In genomic region chr17:63611354-63611753, GRCh38 we compare ENCODE assay signal across 19 cellular contexts. TPM values are rescaled to one million over a fixed set of nuclear protein-coding genes. Genes with fewer than 3 reads are reported as not detected.
A peak's percentile ranks its signal among the peaks of the same experiment; 100 is the strongest.
DNase-seq lines count a peak whose midpoint lies in the region; ATAC-seq, FAIRE-seq and TF ChIP-seq lines count a peak whose summit lies in the region.
"Had no signal": no experiment of that assay in that cellular context is flagged by ENCODE, and none has a peak within 500 bp of the region (broad histone marks: within the 10 kb centered on the region; RNA-seq: fewer than 3 reads in every experiment).

No MANE protein-coding gene starts in this region.

- peak in 1 of 10 experiments; percentile 5 for DNase-seq in CD4-positive, alpha-beta T cell
- DNase-seq in DND-41 (no peak), K562 (ENCODE audit: extremely low read depth in 1 of 4, low spot score in 3 of 4) (no peak), heart right ventricle (no peak), right atrium auricular region (ENCODE audit: low spot score) (no peak), progenitor cell of endocrine pancreas (ENCODE audit: low spot score, unreplicated experiment) (no peak), testis (no peak)
- peak; percentile 57 for DNase-seq in activated CD4-positive, alpha-beta memory T cell treated with anti-CD3 and anti-CD28 coated beads, Interleukin-2, amount 10 ng/mL, durations not matched to agents 7 days and 5 days
- DNase-seq: Calu3, HFFc6, hypothalamus, kidney, mammary epithelial cell, NCI-H1092 treated with DMSO at 0.1 percent for 48 hours, NCI-H526, SHP77 had no signal

- no peaks in the 10 kb centered on the region for H3K4me1 ChIP-seq in DND-41 (ENCODE audit: insufficient read depth, low read length)
- H3K4me1 ChIP-seq in K562 (replicated peaks in 1 of 2; ENCODE audit: control insufficient read depth in 2 of 2, insufficient read depth in 2 of 2, low read length in 2 of 2), result no peaks in the 10 kb centered on the region
- no peaks in the 10 kb centered on the region for H3K4me1 ChIP-seq in heart right ventricle
- no peaks in the 10 kb centered on the region for H3K4me1 ChIP-seq in right atrium auricular region
- H3K4me1 ChIP-seq in testis, result peaks cover 11% of the 10 kb centered on the region

- WGBS in K562 (ENCODE audit: insufficient coverage, low coverage, missing lambda C conversion rate), result 77% methylated on average over 3 of the region's 3 CpGs
- WGBS in heart right ventricle, 2 donors, result 89 to 91% methylated on average over 3 of the region's 3 CpGs
- 81 to 98% methylated on average over 3 of the region's 3 CpGs for WGBS in testis, 2 donors

- H2AFZ ChIP-seq in DND-41 (ENCODE audit: low read depth, low read length) (no peak overlapping the region), K562 (ENCODE audit: low read depth, low read length) (no peak overlapping the region)

- no peaks in the 10 kb centered on the region for H3K9me1 ChIP-seq in K562 (ENCODE audit: control insufficient read depth, insufficient read depth, low read length)

- no peaks in the 10 kb centered on the region for H3K9me3 Mint-ChIP-seq in CD4-positive, alpha-beta T cell
- H3K9me3 Mint-ChIP-seq in activated CD4-positive, alpha-beta memory T cell treated with anti-CD3 and anti-CD28 coated beads, Interleukin-2, amount 10 ng/mL, durations not matched to agents 7 days and 5 days, result no peaks in the 10 kb centered on the region
- no peaks in the 10 kb centered on the region for H3K9me3 Mint-ChIP-seq in progenitor cell of endocrine pancreas (ENCODE audit: low read depth)
- H3K9me3 Mint-ChIP-seq: HFFc6, nephron had no signal

- TF ChIP-seq RAD21 in K562 (CRISPR knock-in tag; conservative IDR thresholded peaks at IDR 0.05 in 1 of 2, IDR thresholded peaks at IDR 0.05 in 1 of 2), result no peak

- H3K9me3 ChIP-seq in CD4-positive, alpha-beta T cell (ENCODE audit: control insufficient read depth, low read length), result no peaks in the 10 kb centered on the region
- no peaks in the 10 kb centered on the region for H3K9me3 ChIP-seq in DND-41 (ENCODE audit: insufficient read depth, low read length, severe bottlenecking)
- no peaks in the 10 kb centered on the region for H3K9me3 ChIP-seq in K562 (replicated peaks; ENCODE audit: control insufficient read depth, insufficient read depth, low read depth, low read length)
- H3K9me3 ChIP-seq in heart right ventricle, result no peaks in the 10 kb centered on the region
- no peaks in the 10 kb centered on the region for H3K9me3 ChIP-seq in right atrium auricular region
- H3K9me3 ChIP-seq in testis, result no peaks in the 10 kb centered on the region
- H3K9me3 ChIP-seq: suprapubic skin had no signal

- no peaks in the 10 kb centered on the region for H3K27me3 Mint-ChIP-seq in CD4-positive, alpha-beta T cell
- H3K27me3 Mint-ChIP-seq in activated CD4-positive, alpha-beta memory T cell treated with anti-CD3 and anti-CD28 coated beads, Interleukin-2, amount 10 ng/mL, durations not matched to agents 7 days and 5 days, result no peaks in the 10 kb centered on the region
- no peaks in the 10 kb centered on the region for H3K27me3 Mint-ChIP-seq in progenitor cell of endocrine pancreas

- FAIRE-seq in K562 (lab: Jason Lieb, UNC), result no peak
- FAIRE-seq: colon, kidney had no signal

- H3K36me3 ChIP-seq in DND-41 (ENCODE audit: insufficient read depth, low read length) (peaks cover 34% of the 10 kb centered on the region), K562 (ENCODE audit: control insufficient read depth, insufficient read depth, low read length) (peaks cover 30% of the 10 kb centered on the region), heart right ventricle (peaks cover 0 to 51% (median 27%) of the 10 kb centered on the region in 9 donors), right atrium auricular region (peaks cover 34% of the 10 kb centered on the region), testis (ENCODE audit: low read depth, missing control alignments) (no peaks in the 10 kb centered on the region)

- no peaks in the 10 kb centered on the region for H3K27me3 ChIP-seq in CD4-positive, alpha-beta T cell (ENCODE audit: control insufficient read depth, insufficient read depth, low read length)
- H3K27me3 ChIP-seq in DND-41 (ENCODE audit: insufficient read depth, low read length, poor library complexity), result no peaks in the 10 kb centered on the region
- H3K27me3 ChIP-seq in K562 (ENCODE audit: control insufficient read depth in 2 of 2, insufficient read depth in 2 of 2, low read length in 2 of 2), result no peaks in the 10 kb centered on the region
- H3K27me3 ChIP-seq in heart right ventricle, result no peaks in the 10 kb centered on the region
- H3K27me3 ChIP-seq in right atrium auricular region, result no peaks in the 10 kb centered on the region
- no peaks in the 10 kb centered on the region for H3K27me3 ChIP-seq in testis
- H3K27me3 ChIP-seq: suprapubic skin had no signal

- H3K4me3 ChIP-seq in DND-41 (ENCODE audit: low read depth in 1 of 2, low read length in 2 of 2), result no peak overlapping the region
- H3K4me3 ChIP-seq in K562, result no peak overlapping the region
- no peak overlapping the region for H3K4me3 ChIP-seq in heart right ventricle
- no peak overlapping the region for H3K4me3 ChIP-seq in right atrium auricular region
- no peak overlapping the region for H3K4me3 ChIP-seq in testis
- H3K4me3 ChIP-seq: suprapubic skin had no signal

- TF ChIP-seq POLR2A in K562 (conservative IDR thresholded peaks at IDR 0.05) (no peak), testis (IDR thresholded peaks at IDR 0.05) (no peak)

- CTCF ChIA-PET in CD4-positive, alpha-beta T cell (lab: Charles Lee), result interaction anchor here (0.6 to 5.4 kb wide), 16 partner anchors 9 to 237 kb away, joined by 3 to 46 read pairs (median 4); partner anchors contain the start of genes CYB561, MAP3K3 and TACO1
- CTCF ChIA-PET in activated CD4-positive, alpha-beta memory T cell treated with anti-CD3 and anti-CD28 coated beads, Interleukin-2, amount 10 ng/mL, durations not matched to agents 7 days and 5 days (lab: Charles Lee), result interaction anchor here (0.6 to 8.7 kb wide), 29 partner anchors 10 to 205 kb away, joined by 3 to 180 read pairs (median 6); partner anchors contain the start of genes ACE, DCAF7, KCNH6 and MAP3K3
- CTCF ChIA-PET in K562 (lab: Yijun Ruan, JAX; ENCODE audit: low intra/inter-chr PET ratio), result interaction anchor here (0.5 to 2.5 kb wide), 3 partner anchors 16 to 186 kb away, joined by 3 to 36 read pairs (median 3); no protein-coding TSS in a partner anchor

- no peak for TF ChIP-seq EP300 in K562 (IDR thresholded peaks at IDR 0.05; ENCODE audit: low read length)

- H3K27ac ChIP-seq in CD4-positive, alpha-beta T cell (ENCODE audit: low read depth, low read length), result no peak overlapping the region
- H3K27ac ChIP-seq in DND-41 (ENCODE audit: low read length) (no peak overlapping the region), K562 (ENCODE audit: extremely low read depth, low read depth, low read length) (no peak overlapping the region), heart right ventricle (peak overlapping the region in 1 of 10 donors; percentile 62), right atrium auricular region (no peak overlapping the region), testis (no peak overlapping the region)
- H3K27ac ChIP-seq: suprapubic skin had no signal

- BruUV-seq in K562 (replicated peaks; lab: Mats Ljungman, UMichigan), result no TSS peak

- H3K9ac ChIP-seq in DND-41 (ENCODE audit: low read depth, low read length) (no peak overlapping the region), K562 (ENCODE audit: insufficient read depth in 1 of 2, low read depth in 2 of 2, low read length in 2 of 2) (no peak overlapping the region)

- peak; percentile 27 for ATAC-seq in CD4-positive, alpha-beta T cell (ENCODE audit: poor library complexity)
- ATAC-seq in DND-41 (ENCODE audit: insufficient read depth, low read depth) (0 out of 3 replicates have a peak, but pooled peaks have one; percentile 24), K562 (no peak), heart right ventricle (no peak)

- H4K20me1 ChIP-seq in DND-41 (ENCODE audit: insufficient read depth, low read length), result no peaks in the 10 kb centered on the region
- H4K20me1 ChIP-seq in K562 (replicated peaks; ENCODE audit: control insufficient read depth, insufficient read depth, low read length), result no peaks in the 10 kb centered on the region

- peak overlapping the region; percentile 42 for H3K4me3 Mint-ChIP-seq in CD4-positive, alpha-beta T cell
- peak overlapping the region; percentile 70 for H3K4me3 Mint-ChIP-seq in activated CD4-positive, alpha-beta memory T cell treated with anti-CD3 and anti-CD28 coated beads, Interleukin-2, amount 10 ng/mL, durations not matched to agents 7 days and 5 days
- H3K4me3 Mint-ChIP-seq in progenitor cell of endocrine pancreas (ENCODE audit: low read depth), result no peak overlapping the region
- H3K4me3 Mint-ChIP-seq: HFFc6, nephron had no signal

- H3K36me3 Mint-ChIP-seq in CD4-positive, alpha-beta T cell (ENCODE audit: low read depth), result peaks cover 34% of the 10 kb centered on the region
- peaks cover 40% of the 10 kb centered on the region for H3K36me3 Mint-ChIP-seq in activated CD4-positive, alpha-beta memory T cell treated with anti-CD3 and anti-CD28 coated beads, Interleukin-2, amount 10 ng/mL, durations not matched to agents 7 days and 5 days (ENCODE audit: low read depth)
- H3K36me3 Mint-ChIP-seq in progenitor cell of endocrine pancreas (ENCODE audit: insufficient read depth), result peaks cover 1% of the 10 kb centered on the region

- in situ Hi-C loops in K562 (cut with MboI), result no loop called here

- peak overlapping the region; percentile 88 for H3K27ac Mint-ChIP-seq in CD4-positive, alpha-beta T cell
- peak overlapping the region; percentile 99 for H3K27ac Mint-ChIP-seq in activated CD4-positive, alpha-beta memory T cell treated with anti-CD3 and anti-CD28 coated beads, Interleukin-2, amount 10 ng/mL, durations not matched to agents 7 days and 5 days
- H3K27ac Mint-ChIP-seq in progenitor cell of endocrine pancreas, result no peak overlapping the region
- H3K27ac Mint-ChIP-seq: HFFc6, nephron had no signal

- H3K79me2 ChIP-seq in DND-41 (ENCODE audit: insufficient read depth, low read length) (no peaks in the 10 kb centered on the region), K562 (ENCODE audit: control insufficient read depth, insufficient read depth, low read length) (no peaks in the 10 kb centered on the region)

- peaks cover 31% of the 10 kb centered on the region for H3K4me1 Mint-ChIP-seq in CD4-positive, alpha-beta T cell (ENCODE audit: low read depth)
- peaks cover 34% of the 10 kb centered on the region for H3K4me1 Mint-ChIP-seq in activated CD4-positive, alpha-beta memory T cell treated with anti-CD3 and anti-CD28 coated beads, Interleukin-2, amount 10 ng/mL, durations not matched to agents 7 days and 5 days
- H3K4me1 Mint-ChIP-seq in progenitor cell of endocrine pancreas (ENCODE audit: low read depth), result no peaks in the 10 kb centered on the region
- H3K4me1 Mint-ChIP-seq: nephron had no signal

- POLR2A ChIA-PET in CD4-positive, alpha-beta T cell (lab: Charles Lee), result interaction anchor here (0.8 to 3.9 kb wide), 14 partner anchors 10 to 186 kb away, joined by 3 to 40 read pairs (median 6); partner anchors contain the start of genes ACE, CCDC47, CYB561 and DDX42
- POLR2A ChIA-PET in activated CD4-positive, alpha-beta memory T cell treated with anti-CD3 and anti-CD28 coated beads, Interleukin-2, amount 10 ng/mL, durations not matched to agents 7 days and 5 days (lab: Charles Lee), result interaction anchor here (0.9 to 4.4 kb wide), 17 partner anchors 10 to 191 kb away, joined by 3 to 49 read pairs (median 7); partner anchors contain the start of genes CYB561, DCAF7, MAP3K3 and TACO1
- POLR2A ChIA-PET in K562 (lab: Yijun Ruan, JAX), result interaction anchor here (0.6 to 3.4 kb wide), 7 partner anchors 9 to 205 kb away, joined by 3 to 14 read pairs (median 6); partner anchors contain the start of genes MAP3K3 and TACO1

- intact Hi-C loops in CD4-positive, alpha-beta T cell (cut with DNase I, micrococcal nuclease), result loop anchor here in 1 of 2 experiments (2.0 to 5.0 kb wide), 2 partner anchors 61 to 134 kb away; partner anchors contain the start of genes ACE and DCAF7
- intact Hi-C loops in K562 (cut with micrococcal nuclease), result loop anchor here (5.0 kb wide), 2 partner anchors 129 to 529 kb away; no protein-coding TSS in a partner anchor
- intact Hi-C loops in heart right ventricle (cut with DNase I), result loop anchor here in 3 of 10 donors (2.0 to 10.0 kb wide), 3 partner anchors 57 to 189 kb away; partner anchors contain the start of gene DCAF7 (in 1 of the 3)
- intact Hi-C loops in testis (cut with DNase I; ENCODE audit: low total_unique reads), result loop anchor here (5.0 kb wide), 1 partner anchor 184 kb away; no protein-coding TSS in a partner anchor

- no peak for TF ChIP-seq CTCF in CD4-positive, alpha-beta T cell (IDR thresholded peaks at IDR 0.05)
- TF ChIP-seq CTCF in DND-41 (IDR thresholded peaks at IDR 0.05; ENCODE audit: borderline replicate concordance, extremely low read depth, low read length, poor library complexity, severe bottlenecking) (no peak), K562 (IDR thresholded peaks at IDR 0.05 in 2 of 3, conservative IDR thresholded peaks at IDR 0.05 in 1 of 3; ENCODE audit: insufficient read depth in 2 of 3, low read depth in 1 of 3, low read length in 3 of 3) (no peak), heart right ventricle (IDR thresholded peaks at IDR 0.05) (no peak), right atrium auricular region (IDR thresholded peaks at IDR 0.05) (no peak), progenitor cell of endocrine pancreas (IDR thresholded peaks at IDR 0.05; ENCODE audit: unreplicated experiment) (no peak), testis (IDR thresholded peaks at IDR 0.05) (no peak)

- no peak overlapping the region for H3K4me2 ChIP-seq in DND-41 (ENCODE audit: insufficient read depth, low read length)
- H3K4me2 ChIP-seq in K562 (ENCODE audit: insufficient read depth, low read length), result no peak overlapping the region

RNA-seq across cellular contexts. Expression of gene TACO1, which starts 10.7 kb away (rescaled TPM):
- 10 to 100 TPM; 11.3 to 13.2 TPM for total RNA-seq in CD4-positive, alpha-beta T cell
- 10 to 100 TPM; 26.7 to 27.9 TPM for total RNA-seq in activated CD4-positive, alpha-beta memory T cell treated with anti-CD3 and anti-CD28 coated beads, Interleukin-2, amount 10 ng/mL, durations not matched to agents 7 days and 5 days
- 12.0 and 16.8 TPM in 2 replicates for total RNA-seq in K562 (2011; cell fraction: chromatin; rRNA removed; ENCODE audit: low replicate concordance)
- 12.2 TPM in 2 replicates for total RNA-seq in K562 (2011; cell fraction: nucleolus; rRNA removed)
- 11.5 and 13.8 TPM in 2 replicates for total RNA-seq in K562 (2011; cell fraction: nucleoplasm; rRNA removed)
- total RNA-seq in K562 (2014; rRNA removed), result 18.7 and 23.9 TPM in 2 replicates
- 24.7 and 25.2 TPM in 2 replicates for total RNA-seq in K562 (2014; rRNA removed; fragmentation: Illumina TruSeq; extraction: Trizol)
- total RNA-seq in K562 (2015; rRNA removed; fragmentation: Illumina TruSeq; extraction: Trizol), result 29.6 and 30.9 TPM in 2 replicates
- total RNA-seq in K562 (2021), result 40.8 and 42.1 TPM in 2 replicates
- 26.9 and 33.2 TPM in 2 replicates for polyA plus RNA-seq in K562 (2011; rRNA removed)
- polyA plus RNA-seq in K562 (2011; cell fraction: cytosol; rRNA removed), result 24.0 and 38.5 TPM in 2 replicates
- polyA plus RNA-seq in K562 (2011; cell fraction: nucleus; rRNA removed), result 15.0 and 17.0 TPM in 2 replicates
- 25.8 and 34.2 TPM in 2 replicates for polyA plus RNA-seq in K562 (2012)
- 31.9 and 40.3 TPM in 2 replicates for polyA plus RNA-seq in K562 (2014; fragmentation: Illumina TruSeq; extraction: Trizol)
- 10 to 100 TPM; 10.3 to 10.4 TPM for polyA plus RNA-seq in K562 (2014; fragmentation: Nextera tagmentation; extraction: Ambion mirVana)
- 41.6 and 42.3 TPM in 2 replicates for polyA plus RNA-seq in K562 (2014; rRNA removed)
- 22.3 and 29.2 TPM in 2 replicates for polyA minus RNA-seq in K562 (2011; rRNA and poly(A)+ RNA removed)
- polyA minus RNA-seq in K562 (2011; cell fraction: cytosol; rRNA and poly(A)+ RNA removed), result 9.6 and 15.9 TPM in 2 replicates
- polyA minus RNA-seq in K562 (2011; cell fraction: nucleus; rRNA and poly(A)+ RNA removed), result 5.1 and 5.7 TPM in 2 replicates
- total RNA-seq in heart right ventricle, result 10 to 100 TPM; 37.2 to 51.4 (median 45.2) TPM
- 10 to 100 TPM; 33.1 to 52.3 TPM for polyA plus RNA-seq in heart right ventricle
- total RNA-seq in right atrium auricular region, result 10 to 100 TPM; 18.2 to 27.7 TPM
- total RNA-seq in progenitor cell of endocrine pancreas, result 18.2 and 19.2 TPM in 2 replicates
- total RNA-seq in testis, result 10 to 100 TPM; 19.2 to 22.3 TPM
- polyA plus RNA-seq in testis (ENCODE audit: insufficient read depth, low read depth, low replicate concordance), result 28.0 TPM

RNA-seq across cellular contexts. Expression of gene MAP3K3, which starts 10.9 kb away (rescaled TPM):
- 10 to 100 TPM; 75.8 to 78.1 TPM for total RNA-seq in CD4-positive, alpha-beta T cell
- total RNA-seq in activated CD4-positive, alpha-beta memory T cell treated with anti-CD3 and anti-CD28 coated beads, Interleukin-2, amount 10 ng/mL, durations not matched to agents 7 days and 5 days, result 10 to 100 TPM; 46.5 to 47.8 TPM
- 42.0 and 66.8 TPM in 2 replicates for total RNA-seq in K562 (2011; cell fraction: chromatin; rRNA removed; ENCODE audit: low replicate concordance)
- total RNA-seq in K562 (2011; cell fraction: nucleolus; rRNA removed), result 33.2 and 37.2 TPM in 2 replicates
- 33.3 and 38.9 TPM in 2 replicates for total RNA-seq in K562 (2011; cell fraction: nucleoplasm; rRNA removed)
- 11.7 and 14.6 TPM in 2 replicates for total RNA-seq in K562 (2014; rRNA removed)
- total RNA-seq in K562 (2014; rRNA removed; fragmentation: Illumina TruSeq; extraction: Trizol), result 9.0 and 9.4 TPM in 2 replicates
- total RNA-seq in K562 (2015; rRNA removed; fragmentation: Illumina TruSeq; extraction: Trizol), result 12.7 and 12.8 TPM in 2 replicates
- 15.0 and 16.5 TPM in 2 replicates for total RNA-seq in K562 (2021)
- polyA plus RNA-seq in K562 (2011; rRNA removed), result 13.4 and 14.4 TPM in 2 replicates
- polyA plus RNA-seq in K562 (2011; cell fraction: cytosol; rRNA removed), result 10.7 and 12.3 TPM in 2 replicates
- 35.2 and 39.7 TPM in 2 replicates for polyA plus RNA-seq in K562 (2011; cell fraction: nucleus; rRNA removed)
- polyA plus RNA-seq in K562 (2012), result 11.4 and 12.2 TPM in 2 replicates
- 12.1 and 12.9 TPM in 2 replicates for polyA plus RNA-seq in K562 (2014; fragmentation: Illumina TruSeq; extraction: Trizol)
- 1 to 10 TPM in 1 of 2 experiments, under 1 TPM in 1; 0.69 to 1.7 TPM for polyA plus RNA-seq in K562 (2014; fragmentation: Nextera tagmentation; extraction: Ambion mirVana)
- 11.1 and 12.3 TPM in 2 replicates for polyA plus RNA-seq in K562 (2014; rRNA removed)
- 14.7 and 15.8 TPM in 2 replicates for polyA minus RNA-seq in K562 (2011; rRNA and poly(A)+ RNA removed)
- polyA minus RNA-seq in K562 (2011; cell fraction: cytosol; rRNA and poly(A)+ RNA removed), result 11.4 and 12.7 TPM in 2 replicates
- polyA minus RNA-seq in K562 (2011; cell fraction: nucleus; rRNA and poly(A)+ RNA removed), result 19.0 and 22.8 TPM in 2 replicates
- total RNA-seq in heart right ventricle, result 10 to 100 TPM; 30.6 to 79.3 (median 50.3) TPM
- polyA plus RNA-seq in heart right ventricle, result 10 to 100 TPM; 21.1 to 29.4 TPM
- 10 to 100 TPM; 38.2 to 94.7 TPM for total RNA-seq in right atrium auricular region
- total RNA-seq in progenitor cell of endocrine pancreas, result 19.1 and 22.0 TPM in 2 replicates
- 10 to 100 TPM; 57.5 to 57.7 TPM for total RNA-seq in testis
- polyA plus RNA-seq in testis (ENCODE audit: insufficient read depth, low read depth, low replicate concordance), result 46.0 TPM

Comparison
In these comparisons a context has a peak if more than half of its experiments do, and no peak if none do; other contexts are left out.
1. ATAC-seq: peak in CD4-positive, alpha-beta T cell (single experiment) and DND-41 (single experiment); none in K562 (single experiment) and heart right ventricle (0 of 8).